ENCODE assay signal across 6 cellular contexts in the genomic region with DNA sequence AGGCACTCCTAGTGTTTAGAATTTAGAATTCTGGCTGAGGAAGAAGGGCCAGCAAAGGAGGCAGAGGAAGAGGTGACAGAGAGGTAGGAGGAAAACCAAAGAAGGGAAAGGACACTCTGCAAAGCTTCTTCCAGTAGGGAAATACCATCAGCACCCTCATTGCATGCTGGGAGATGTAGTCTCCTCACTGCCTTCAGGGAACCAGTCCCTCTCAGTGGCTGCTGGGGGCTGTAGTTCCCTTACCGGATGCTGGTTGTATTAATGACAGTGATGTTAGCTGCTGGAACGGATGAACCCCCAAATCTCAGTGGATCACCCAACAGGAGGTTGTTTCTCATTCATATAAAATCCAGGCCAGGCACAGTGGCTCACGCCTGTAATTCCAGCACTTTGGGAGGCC. TPM values are rescaled to one million over a fixed set of nuclear protein-coding genes. Genes with fewer than 3 reads are reported as not detected.
DNase-seq lines count a peak whose midpoint lies in the region; ATAC-seq and TF ChIP-seq lines count a peak whose summit lies in the region.

No MANE protein-coding gene starts in this region.

- POLR2A ChIA-PET in activated CD4-positive, alpha-beta T cell treated with anti-CD3 and anti-CD28 coated beads for 36 hours (lab: Charles Lee): no interaction called here
- POLR2A ChIA-PET in naive thymus-derived CD8-positive, alpha-beta T cell (lab: Charles Lee): interaction anchor here (0.7 to 1.4 kb wide), 4 partner anchors 11 to 87 kb away, joined by 3 to 8 read pairs (median 3); a partner anchor contains a TSS

- H3K4me3 Mint-ChIP-seq in activated CD4-positive, alpha-beta T cell treated with anti-CD3 and anti-CD28 coated beads for 36 hours: no peak overlapping the region
- H3K4me3 Mint-ChIP-seq in naive thymus-derived CD8-positive, alpha-beta T cell: peak overlapping the region in 1 of 10 donors; percentile 28

- no peaks in the 10 kb centered on the region for H3K9me3 Mint-ChIP-seq in activated CD4-positive, alpha-beta T cell treated with anti-CD3 and anti-CD28 coated beads for 36 hours (ENCODE audit: low read depth)
- peaks cover 0 to 3% (median 0%) of the 10 kb centered on the region in 9 donors for H3K9me3 Mint-ChIP-seq in naive thymus-derived CD8-positive, alpha-beta T cell

- CTCF ChIA-PET in activated CD4-positive, alpha-beta T cell treated with anti-CD3 and anti-CD28 coated beads for 36 hours (lab: Charles Lee): interaction anchor here (1.1 to 1.8 kb wide), 2 partner anchors 11 to 12 kb away, joined by 3 to 6 read pairs; a partner anchor contains a TSS

- intact Hi-C loops in activated CD4-positive, alpha-beta T cell treated with anti-CD3 and anti-CD28 coated beads for 36 hours (cut with DNase I, micrococcal nuclease): no loop called here

- ATAC-seq in activated CD4-positive, alpha-beta T cell treated with anti-CD3 and anti-CD28 coated beads for 36 hours: peak; percentile 70
- peak; percentile 65 to 78 for ATAC-seq in naive thymus-derived CD8-positive, alpha-beta T cell
- no peak for ATAC-seq in HG03378 (IDR thresholded peaks at IDR 0.05; ENCODE audit: unreplicated experiment)

- no peaks in the 10 kb centered on the region for H3K36me3 Mint-ChIP-seq in activated CD4-positive, alpha-beta T cell treated with anti-CD3 and anti-CD28 coated beads for 36 hours (ENCODE audit: low read depth)
- no peaks in the 10 kb centered on the region for H3K36me3 Mint-ChIP-seq in naive thymus-derived CD8-positive, alpha-beta T cell

- no peak for TF ChIP-seq CTCF in NB4 (IDR thresholded peaks at IDR 0.05; ENCODE audit: low read depth, low read length)

- H3K27me3 Mint-ChIP-seq in activated CD4-positive, alpha-beta T cell treated with anti-CD3 and anti-CD28 coated beads for 36 hours: peaks cover 4% of the 10 kb centered on the region
- peaks cover 9 to 19% (median 14%) of the 10 kb centered on the region in 5 donors for H3K27me3 Mint-ChIP-seq in naive thymus-derived CD8-positive, alpha-beta T cell

- no peak overlapping the region for H3K4me3 ChIP-seq in NB4 (ENCODE audit: low read depth, low read length)

- no peak overlapping the region for H3K27ac Mint-ChIP-seq in activated CD4-positive, alpha-beta T cell treated with anti-CD3 and anti-CD28 coated beads for 36 hours
- H3K27ac Mint-ChIP-seq in naive thymus-derived CD8-positive, alpha-beta T cell: peak overlapping the region in 5 of 10 donors; percentile 44 to 87 (median 69)

- DNase-seq in activated CD4-positive, alpha-beta T cell treated with anti-CD3 and anti-CD28 coated beads for 36 hours: peak; percentile 66
- no peak for DNase-seq in activated CD4-positive, alpha-beta T cell treated with anti-CD3 and anti-CD28 coated beads for 1 hour
- DNase-seq in NB4 (ENCODE audit: low read depth) (peak; percentile 93), anterior cingulate cortex (lab: John Stamatoyannopoulos, UW) (peak in 30 of 58 donors; percentile 7 to 60 (median 27))
- DNase-seq in naive thymus-derived CD8-positive, alpha-beta T cell: peak in 5 of 10 donors; percentile 29 to 55 (median 49)

- H3K4me1 Mint-ChIP-seq in activated CD4-positive, alpha-beta T cell treated with anti-CD3 and anti-CD28 coated beads for 36 hours: peaks cover 10% of the 10 kb centered on the region
- peaks cover 6 to 24% (median 17%) of the 10 kb centered on the region in 4 donors for H3K4me1 Mint-ChIP-seq in naive thymus-derived CD8-positive, alpha-beta T cell

- no peak for TF ChIP-seq POLR2A in NB4 (IDR thresholded peaks at IDR 0.05; ENCODE audit: extremely low read depth, insufficient read length)

RNA-seq across cellular contexts. Expression of a gene that starts 10.1 kb away (rescaled TPM):
- under 1 TPM; 0.11 to 0.14 TPM for total RNA-seq in activated CD4-positive, alpha-beta T cell treated with anti-CD3 and anti-CD28 coated beads for 36 hours
- total RNA-seq in naive thymus-derived CD8-positive, alpha-beta T cell: under 1 TPM; 0.08 to 0.11 TPM
- polyA plus RNA-seq in naive thymus-derived CD8-positive, alpha-beta T cell: not detected

RNA-seq across cellular contexts. Expression of a gene that starts 12.3 kb away (rescaled TPM):
- 10 to 100 TPM; 69.5 to 78.8 TPM for total RNA-seq in activated CD4-positive, alpha-beta T cell treated with anti-CD3 and anti-CD28 coated beads for 36 hours
- 10 to 100 TPM; 49.6 TPM for total RNA-seq in naive thymus-derived CD8-positive, alpha-beta T cell
- polyA plus RNA-seq in naive thymus-derived CD8-positive, alpha-beta T cell: 10 to 100 TPM; 21.3 to 24.8 (median 22.5) TPM

RNA-seq across cellular contexts. Expression of a gene that starts 39.4 kb away (rescaled TPM):
- total RNA-seq in activated CD4-positive, alpha-beta T cell treated with anti-CD3 and anti-CD28 coated beads for 36 hours: under 1 TPM in 1 of 2 experiments, not detected in 1; 0.25 TPM
- not detected for total RNA-seq in naive thymus-derived CD8-positive, alpha-beta T cell
- not detected for polyA plus RNA-seq in naive thymus-derived CD8-positive, alpha-beta T cell

RNA-seq across cellular contexts. Expression of a gene that starts 39.9 kb away (rescaled TPM):
- total RNA-seq in activated CD4-positive, alpha-beta T cell treated with anti-CD3 and anti-CD28 coated beads for 36 hours: 10 to 100 TPM; 18.9 to 21.5 TPM
- total RNA-seq in naive thymus-derived CD8-positive, alpha-beta T cell: 10 to 100 TPM; 25.0 to 29.4 TPM
- polyA plus RNA-seq in naive thymus-derived CD8-positive, alpha-beta T cell: 10 to 100 TPM in 1 of 3 donors, 1 to 10 TPM in 2; 3.9 to 10.7 (median 4.9) TPM

RNA-seq across cellular contexts. Expression of a gene that starts 42.2 kb away (rescaled TPM):
- 10 to 100 TPM; 43.4 to 51.3 TPM for total RNA-seq in activated CD4-positive, alpha-beta T cell treated with anti-CD3 and anti-CD28 coated beads for 36 hours
- total RNA-seq in naive thymus-derived CD8-positive, alpha-beta T cell: 10 to 100 TPM; 39.1 to 41.2 TPM
- 10 to 100 TPM; 32.9 to 59.9 (median 40.3) TPM for polyA plus RNA-seq in naive thymus-derived CD8-positive, alpha-beta T cell
